28 cellular contexts compared by ENCODE assay signal in the genomic region with DNA sequence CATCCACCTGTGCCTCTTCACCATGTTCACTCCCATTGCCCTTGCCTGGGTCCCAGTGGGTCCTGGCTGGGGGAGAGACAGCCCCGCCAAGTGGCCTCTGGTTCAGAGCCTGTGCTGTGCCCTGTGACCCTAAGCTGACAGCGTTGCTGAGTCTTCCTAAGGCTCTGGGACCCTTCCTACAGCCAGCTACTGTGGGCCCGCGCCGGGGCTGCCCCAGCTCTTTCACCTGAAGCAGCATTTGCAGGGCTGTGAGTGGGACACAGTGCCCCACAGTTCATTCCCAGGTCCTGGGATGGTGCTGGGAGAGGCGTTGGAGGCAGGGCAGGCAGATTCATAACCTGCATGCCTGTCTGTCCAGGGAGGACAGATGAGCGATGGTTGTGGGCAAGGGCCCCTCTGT. TPM values are rescaled to one million over a fixed set of nuclear protein-coding genes. Genes with fewer than 3 reads are reported as not detected.
"Had no signal": no experiment of that assay in that cellular context is flagged by ENCODE, and none has a peak within 500 bp of the region (broad histone marks: within the 10 kb centered on the region; RNA-seq: fewer than 3 reads in every experiment).

No MANE protein-coding gene starts in this region.

- H3K4me1 Mint-ChIP-seq: mesothelial cell of epicardium had no signal

- H3K4me3 ChIP-seq: heart left ventricle, hepatocyte, lower lobe of right lung, psoas muscle, right lobe of liver, smooth muscle cell, tibial nerve, uterus had no signal

- ATAC-seq: left cardiac atrium; left lobe of liver; lower lobe of right lung; natural killer cell; psoas muscle; right lobe of liver; stimulated activated memory B cell treated with anti-CD40 and anti-IgM and Interleukin-4, amounts not matched to agents 10 μg/mL and 1 μg/mL and 100 μg/mL, for 72 hours; stimulated activated naive CD8-positive, alpha-beta T cell treated with anti-CD3 and anti-CD28 coated beads, Interleukin-15, amount 100 ng/mL, for 72 hours had no signal

- H3K36me3 ChIP-seq: uterus had no signal

- DNase-seq: kidney glomerular epithelial cell; left cardiac atrium; lower lobe of right lung; mammary epithelial cell; mesendoderm; naive B cell; natural killer cell; nucleus accumbens; psoas muscle; right lobe of liver; stimulated activated CD4-positive, alpha-beta T cell treated with anti-CD3 and anti-CD28 coated beads, Interleukin-1b, Interleukin-23, amount 100 ng/mL, for 48 hours; stimulated activated CD4-positive, alpha-beta T cell treated with anti-CD3 and anti-CD28 coated beads, Interleukin-2, amount 100 ng/mL, for 48 hours; stimulated activated CD4-positive, alpha-beta T cell treated with anti-CD3 and anti-CD28 coated beads, Interleukin-4, amount 100 ng/mL, for 4 hours; stimulated activated CD8-positive, alpha-beta memory T cell treated with anti-CD3 and anti-CD28 coated beads, Interleukin-4, amount 100 ng/mL, for 48 hours; stimulated activated naive CD4-positive, alpha-beta T cell treated with Interleukin-2 at 50 U/mL for 16 hours; stimulated activated naive CD8-positive, alpha-beta T cell treated with anti-CD3 and anti-CD28 coated beads, Interleukin-15, amount 100 ng/mL, for 72 hours; uterus had no signal

- H3K27me3 Mint-ChIP-seq: naive B cell; stimulated activated memory B cell treated with anti-CD40 and anti-IgM and Interleukin-4, amounts not matched to agents 10 μg/mL and 1 μg/mL and 100 μg/mL, for 72 hours; stimulated activated naive CD8-positive, alpha-beta T cell treated with anti-CD3 and anti-CD28 coated beads, Interleukin-15, amount 100 ng/mL, for 72 hours; type B pancreatic cell had no signal

- H3K9me3 ChIP-seq: heart left ventricle, lower lobe of right lung, psoas muscle, right lobe of liver, tibial nerve, uterus had no signal

- H3K27ac ChIP-seq: heart left ventricle, hepatocyte, lower lobe of right lung, parathyroid adenoma, psoas muscle, right lobe of liver, tibial nerve, uterus had no signal

- H3K36me3 Mint-ChIP-seq: natural killer cell, type B pancreatic cell had no signal

- H3K4me1 ChIP-seq: parathyroid adenoma, psoas muscle, uterus had no signal

- H3K9me3 Mint-ChIP-seq: mesothelial cell of epicardium; naive B cell; natural killer cell; stimulated activated memory B cell treated with anti-CD40 and anti-IgM and Interleukin-4, amounts not matched to agents 10 μg/mL and 1 μg/mL and 100 μg/mL, for 72 hours; stimulated activated naive CD8-positive, alpha-beta T cell treated with anti-CD3 and anti-CD28 coated beads, Interleukin-15, amount 100 ng/mL, for 72 hours; type B pancreatic cell had no signal

- H3K27ac Mint-ChIP-seq: mesothelial cell of epicardium; natural killer cell; stimulated activated naive CD8-positive, alpha-beta T cell treated with anti-CD3 and anti-CD28 coated beads, Interleukin-15, amount 100 ng/mL, for 72 hours; type B pancreatic cell had no signal

- H3K4me3 Mint-ChIP-seq: mesothelial cell of epicardium; natural killer cell; stimulated activated memory B cell treated with anti-CD40 and anti-IgM and Interleukin-4, amounts not matched to agents 10 μg/mL and 1 μg/mL and 100 μg/mL, for 72 hours; stimulated activated naive CD8-positive, alpha-beta T cell treated with anti-CD3 and anti-CD28 coated beads, Interleukin-15, amount 100 ng/mL, for 72 hours; type B pancreatic cell had no signal

- H3K27me3 ChIP-seq: heart left ventricle, hepatocyte, right lobe of liver, tibial nerve, uterus had no signal

- H2AFZ ChIP-seq: hepatocyte, parathyroid adenoma had no signal

- H3K9ac ChIP-seq: parathyroid adenoma had no signal

- H3K4me2 ChIP-seq: hepatocyte, smooth muscle cell had no signal

RNA-seq across cellular contexts. Expression of gene MRGPRF, which starts 46.4 kb away (rescaled TPM):
- total RNA-seq: natural killer cell had no signal
- polyA plus RNA-seq: keratinocyte, neural cell had no signal
